Comparison of ENCODE assay signal across 27 cellular contexts in the genomic region with DNA sequence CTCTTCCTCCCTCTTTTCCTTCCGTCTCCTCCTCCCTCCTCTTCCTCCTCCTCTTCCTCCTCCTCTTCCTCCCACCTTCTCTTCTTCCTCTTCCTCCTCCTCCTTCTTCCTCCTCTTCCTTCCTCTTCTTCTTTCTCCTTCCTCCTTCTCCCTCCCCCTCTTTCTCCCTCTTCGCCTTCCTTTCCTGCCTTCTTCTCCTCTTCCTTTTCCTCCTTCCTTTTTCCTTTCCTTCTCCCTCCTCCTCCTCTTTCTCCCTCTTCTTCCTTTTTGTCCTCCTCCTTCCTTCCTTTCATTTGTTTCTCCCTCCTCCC. TPM values are rescaled to one million over a fixed set of nuclear protein-coding genes. Genes with fewer than 3 reads are reported as not detected.
DNase-seq lines count a peak whose midpoint lies in the region; ATAC-seq, FAIRE-seq and TF ChIP-seq lines count a peak whose summit lies in the region.
"Had no signal": no experiment of that assay in that cellular context is flagged by ENCODE, and none has a peak within 500 bp of the region (broad histone marks: within the 10 kb centered on the region; RNA-seq: fewer than 3 reads in every experiment).

No MANE protein-coding gene starts in this region.

- intact Hi-C loops in HepG2 (cut with micrococcal nuclease; ENCODE audit: unreplicated experiment) (no loop called here), right lobe of liver (cut with DNase I) (no loop called here), HCT116 (cut with micrococcal nuclease) (no loop called here)
- intact Hi-C loops in CD4-positive, alpha-beta T cell (cut with DNase I, micrococcal nuclease): no loop called here

- H2BK120ac ChIP-seq in neuronal stem cell (ENCODE audit: low read depth, low read length): no peak overlapping the region

- H4K8ac ChIP-seq in neuronal stem cell (ENCODE audit: low read depth, low read length): no peak overlapping the region

- peak overlapping the region; percentile 84 for H2BK15ac ChIP-seq in neuronal stem cell (ENCODE audit: low read length)

- TF ChIP-seq POLR2A in HepG2 (IDR thresholded peaks at IDR 0.05; ENCODE audit: insufficient read depth in 1 of 2, low read depth in 2 of 2, low read length in 2 of 2): no peak
- TF ChIP-seq POLR2A in right lobe of liver (IDR thresholded peaks at IDR 0.05): no peak
- no peak for TF ChIP-seq POLR2A in HCT116 (IDR thresholded peaks at IDR 0.05; ENCODE audit: borderline replicate concordance, extremely low read depth, insufficient read depth, insufficient read length)

- TF ChIP-seq RAD21 in HepG2 (CRISPR knock-in tag; IDR thresholded peaks at IDR 0.05) (no peak), HCT116 (IDR thresholded peaks at IDR 0.05; ENCODE audit: low read depth) (no peak)

- H3K27ac ChIP-seq in HepG2 (ENCODE audit: extremely low read length, insufficient read depth, low read length) (no peak overlapping the region), right lobe of liver (no peak overlapping the region), HCT116 (ENCODE audit: low read depth, low read length) (no peak overlapping the region), neuronal stem cell (replicated peaks; ENCODE audit: low read length) (no peak overlapping the region)
- no peak overlapping the region for H3K27ac ChIP-seq in CD4-positive, alpha-beta T cell (ENCODE audit: low read depth, low read length)
- H3K27ac ChIP-seq: 22Rv1, A549, BLaER1 had no signal

- H3K79me1 ChIP-seq in neuronal stem cell (ENCODE audit: low read depth, low read length): no peaks in the 10 kb centered on the region

- no peak overlapping the region for H3K4me3 Mint-ChIP-seq in HFFc6
- no peak overlapping the region for H3K4me3 Mint-ChIP-seq in CD4-positive, alpha-beta T cell
- H3K4me3 Mint-ChIP-seq: CD14-positive monocyte; CD4-positive, CD25-positive, alpha-beta regulatory T cell; CD8-positive, alpha-beta T cell had no signal

- peaks cover 37% of the 10 kb centered on the region for H3K4me1 ChIP-seq in HepG2 (ENCODE audit: insufficient read depth, low read length)
- H3K4me1 ChIP-seq in right lobe of liver: no peaks in the 10 kb centered on the region
- H3K4me1 ChIP-seq in HCT116 (ENCODE audit: control insufficient read depth in 1 of 2, insufficient read depth in 2 of 2, low read length in 2 of 2): peaks cover 0 to 16% of the 10 kb centered on the region in 2 experiments; a peak in 2 of 4 replicates
- H3K4me1 ChIP-seq in neuronal stem cell (ENCODE audit: control insufficient read depth in 2 of 2, insufficient read depth in 1 of 2, low read depth in 1 of 2, low read length in 2 of 2): peaks cover 0 to 14% of the 10 kb centered on the region in 2 donors
- H3K4me1 ChIP-seq: A549, BE2C, Caco-2 had no signal

- no TSS peak for BruUV-seq in HepG2 (replicated peaks; lab: Mats Ljungman, UMichigan)
- BruUV-seq in HCT116 (replicated peaks; lab: Mats Ljungman, UMichigan): no TSS peak

- in situ Hi-C loops in HepG2 (cut with HindIII; ENCODE audit: extremely low pct_ligation_motif_present, low pct_unique_long_range_greater_than_20kb): loop anchor here (5.0 kb wide), 1 partner anchor 35 kb away; no protein-coding TSS in a partner anchor

- no peaks in the 10 kb centered on the region for H3K79me2 ChIP-seq in HepG2 (ENCODE audit: insufficient read depth, low read length)
- H3K79me2 ChIP-seq in HCT116 (ENCODE audit: insufficient read depth, low read length): no peaks in the 10 kb centered on the region

- H3K14ac ChIP-seq in neuronal stem cell (ENCODE audit: low read length): no peak overlapping the region

- TF ChIP-seq CTCF in HepG2 (CRISPR knock-in tag; IDR thresholded peaks at IDR 0.05) (no peak), right lobe of liver (IDR thresholded peaks at IDR 0.05) (no peak), HCT116 (IDR thresholded peaks at IDR 0.05 in 2 of 3, conservative IDR thresholded peaks at IDR 0.05 in 1 of 3; ENCODE audit: borderline replicate concordance in 1 of 3, insufficient read depth in 1 of 3, low read depth in 2 of 3, low read length in 2 of 3) (no peak), HFFc6 (IDR thresholded peaks at IDR 0.05) (no peak)
- TF ChIP-seq CTCF in CD4-positive, alpha-beta T cell (IDR thresholded peaks at IDR 0.05): no peak

- H2BK5ac ChIP-seq in neuronal stem cell (ENCODE audit: low read length): no peak overlapping the region

- H3K36me3 Mint-ChIP-seq in HFFc6 (ENCODE audit: low read depth): peaks cover 8% of the 10 kb centered on the region
- no peaks in the 10 kb centered on the region for H3K36me3 Mint-ChIP-seq in CD4-positive, alpha-beta T cell (ENCODE audit: low read depth)
- H3K36me3 Mint-ChIP-seq: CD14-positive monocyte; CD4-positive, CD25-positive, alpha-beta regulatory T cell; CD8-positive, alpha-beta T cell had no signal

- peak overlapping the region; percentile 89 for H2AK5ac ChIP-seq in neuronal stem cell (ENCODE audit: low read depth, low read length)

- H3K4me3 ChIP-seq in HepG2 (replicated peaks in 1 of 3; ENCODE audit: insufficient read depth in 1 of 3, low read depth in 2 of 3, low read length in 3 of 3) (no peak overlapping the region), right lobe of liver (no peak overlapping the region), HCT116 (replicated peaks in 1 of 2; ENCODE audit: low read depth in 1 of 2, low read length in 2 of 2) (no peak overlapping the region), neuronal stem cell (ENCODE audit: low read length in 2 of 2) (no peak overlapping the region)
- H3K4me3 ChIP-seq: A549, BLaER1 had no signal

- H3K9me3 ChIP-seq in HepG2 (ENCODE audit: low read length) (no peaks in the 10 kb centered on the region), right lobe of liver (no peaks in the 10 kb centered on the region), HCT116 (ENCODE audit: control insufficient read depth in 1 of 2, insufficient read depth in 1 of 2, low read depth in 1 of 2, low read length in 2 of 2) (no peaks in the 10 kb centered on the region), neuronal stem cell (replicated peaks in 1 of 2; ENCODE audit: control insufficient read depth in 2 of 2, insufficient read depth in 1 of 2, low read depth in 1 of 2, low read length in 2 of 2) (peaks cover 0 to 7% of the 10 kb centered on the region in 2 donors)
- no peaks in the 10 kb centered on the region for H3K9me3 ChIP-seq in CD4-positive, alpha-beta T cell (ENCODE audit: control insufficient read depth, low read length)
- H3K9me3 ChIP-seq: A549, BE2C had no signal

- H3K36me3 ChIP-seq in HepG2 (replicated peaks in 1 of 2; ENCODE audit: control insufficient read depth in 1 of 2, insufficient read depth in 2 of 2, low read length in 2 of 2): no peaks in the 10 kb centered on the region
- no peaks in the 10 kb centered on the region for H3K36me3 ChIP-seq in right lobe of liver
- no peaks in the 10 kb centered on the region for H3K36me3 ChIP-seq in HCT116 (ENCODE audit: control insufficient read depth in 1 of 2, insufficient read depth in 2 of 2, low read length in 2 of 2)
- H3K36me3 ChIP-seq in neuronal stem cell (replicated peaks in 1 of 2; ENCODE audit: control insufficient read depth in 2 of 2, insufficient read depth in 2 of 2, low read length in 2 of 2): no peaks in the 10 kb centered on the region
- H3K36me3 ChIP-seq: BLaER1 had no signal

- CTCF ChIA-PET in HepG2 (lab: Yijun Ruan, JAX; ENCODE audit: low intra/inter-chr PET ratio, low total read pairs): no interaction called here
- CTCF ChIA-PET in HCT116 (lab: Charles Lee): no interaction called here
- CTCF ChIA-PET in CD4-positive, alpha-beta T cell (lab: Charles Lee): no interaction called here

- H3K27ac Mint-ChIP-seq in HFFc6: peak overlapping the region; percentile 55; the same call in 1 of the 2 replicates
- H3K27ac Mint-ChIP-seq in CD4-positive, alpha-beta T cell: no peak overlapping the region
- H3K27ac Mint-ChIP-seq: CD4-positive, CD25-positive, alpha-beta regulatory T cell; CD8-positive, alpha-beta T cell had no signal

- H3K9ac ChIP-seq in HepG2 (ENCODE audit: insufficient read depth, low read depth, low read length) (no peak overlapping the region), HCT116 (ENCODE audit: low read length) (no peak overlapping the region), neuronal stem cell (ENCODE audit: low read depth, low read length, poor library complexity) (no peak overlapping the region)
- H3K9ac ChIP-seq: BLaER1 had no signal

- no peak for DNase-seq in HepG2 (ENCODE audit: low spot score)
- DNase-seq in right lobe of liver: no peak
- no peak for DNase-seq in HCT116 (ENCODE audit: low read depth, low spot score)
- no peak for DNase-seq in HFFc6
- no peak for DNase-seq in neuronal stem cell (ENCODE audit: low spot score)
- DNase-seq in CD4-positive, alpha-beta T cell: no peak
- DNase-seq: ACHN; BE2C; C1 segment of cervical spinal cord; Caco-2; Calu3; CD4-positive, CD25-positive, alpha-beta regulatory T cell; CD8-positive, alpha-beta T cell; DMS79 treated with DMSO at 0.1 percent for 48 hours; GF-D8 had no signal

- H4K20me1 ChIP-seq in HepG2 (ENCODE audit: insufficient read depth, low read length) (no peaks in the 10 kb centered on the region), HCT116 (ENCODE audit: insufficient read depth) (no peaks in the 10 kb centered on the region)
- H4K20me1 ChIP-seq: BLaER1 had no signal

- H2BK12ac ChIP-seq in neuronal stem cell (ENCODE audit: low read length): no peak overlapping the region

- H3K18ac ChIP-seq in neuronal stem cell (ENCODE audit: low read length): no peak overlapping the region

- no peaks in the 10 kb centered on the region for H3K9me2 ChIP-seq in HCT116 (ENCODE audit: insufficient read depth)

- peaks cover 35% of the 10 kb centered on the region for H3K4me1 Mint-ChIP-seq in HFFc6 (ENCODE audit: low read depth)
- H3K4me1 Mint-ChIP-seq in CD4-positive, alpha-beta T cell (ENCODE audit: low read depth): no peaks in the 10 kb centered on the region
- H3K4me1 Mint-ChIP-seq: CD14-positive monocyte; CD4-positive, CD25-positive, alpha-beta regulatory T cell had no signal

- TF ChIP-seq EP300 in HepG2 (IDR thresholded peaks at IDR 0.05; ENCODE audit: low read depth in 2 of 2, low read length in 2 of 2) (no peak), HepG2 (CRISPR knock-in tag; IDR thresholded peaks at IDR 0.05; ENCODE audit: borderline replicate concordance) (no peak)

- FAIRE-seq in HepG2 (lab: Jason Lieb, UNC): no peak
- FAIRE-seq: A549, D721Med, G401.6, GM12891, GM19239 had no signal

- H3K9me3 Mint-ChIP-seq in HFFc6: no peaks in the 10 kb centered on the region
- H3K9me3 Mint-ChIP-seq in CD4-positive, alpha-beta T cell: no peaks in the 10 kb centered on the region
- H3K9me3 Mint-ChIP-seq: CD8-positive, alpha-beta T cell had no signal

- H2AFZ ChIP-seq in HepG2 (ENCODE audit: low read length) (no peak overlapping the region), HCT116 (ENCODE audit: low read depth, low read length, poor library complexity, severe bottlenecking) (no peak overlapping the region), neuronal stem cell (ENCODE audit: low read length) (no peak overlapping the region)

- peaks cover 10 to 68% of the 10 kb centered on the region in 2 experiments; a peak in 4 of 5 replicates for H3K27me3 ChIP-seq in HepG2 (ENCODE audit: control insufficient read depth in 1 of 2, insufficient read depth in 2 of 2, low read length in 2 of 2)
- no peaks in the 10 kb centered on the region for H3K27me3 ChIP-seq in right lobe of liver
- no peaks in the 10 kb centered on the region; the same call in 1 of the 2 replicates for H3K27me3 ChIP-seq in HCT116 (ENCODE audit: insufficient read depth, low read length)
- no peaks in the 10 kb centered on the region for H3K27me3 ChIP-seq in neuronal stem cell (ENCODE audit: control insufficient read depth in 3 of 3, insufficient read depth in 3 of 3, low read depth in 1 of 3, low read length in 3 of 3)
- H3K27me3 ChIP-seq in CD4-positive, alpha-beta T cell (ENCODE audit: control insufficient read depth, insufficient read depth, low read length): no peaks in the 10 kb centered on the region
- H3K27me3 ChIP-seq: BE2C, BLaER1 had no signal

- peaks cover 29% of the 10 kb centered on the region for H3K27me3 Mint-ChIP-seq in HFFc6 (ENCODE audit: insufficient read depth)
- peaks cover 7% of the 10 kb centered on the region for H3K27me3 Mint-ChIP-seq in CD4-positive, alpha-beta T cell
- H3K27me3 Mint-ChIP-seq: CD4-positive, CD25-positive, alpha-beta regulatory T cell had no signal

- peak overlapping the region; percentile 31 for H3K23ac ChIP-seq in neuronal stem cell (ENCODE audit: low read depth, low read length, poor library complexity)

- H3K4me2 ChIP-seq in HepG2 (ENCODE audit: low read depth, low read length) (no peak overlapping the region), HCT116 (ENCODE audit: low read length) (0 out of 2 replicates have a peak overlapping the region, but pooled peaks have one; percentile 5), neuronal stem cell (ENCODE audit: insufficient read depth, low read length, poor library complexity, severe bottlenecking) (no peak overlapping the region)
- H3K4me2 ChIP-seq: A549, BLaER1 had no signal

- no peak overlapping the region for H3K4ac ChIP-seq in neuronal stem cell (ENCODE audit: low read length)

- ATAC-seq in HepG2 (no peak), right lobe of liver (no peak), HCT116 (no peak), GM21619 (IDR thresholded peaks at IDR 0.05; ENCODE audit: unreplicated experiment) (no peak), HG02970 (IDR thresholded peaks at IDR 0.05; ENCODE audit: low FRiP score, unreplicated experiment) (no peak)
- no peak for ATAC-seq in CD4-positive, alpha-beta T cell (ENCODE audit: poor library complexity)
- ATAC-seq: A549; CD8-positive, alpha-beta T cell had no signal

- WGBS in HepG2 (ENCODE audit: low lambda C conversion rate): 92% methylated on average over 2 of the region's 2 CpGs
- 67% methylated on average over 2 of the region's 2 CpGs for WGBS in right lobe of liver (ENCODE audit: insufficient coverage, low coverage, low lambda C conversion rate, missing lambda C conversion rate)
- no CpG with 5 or more reads among the region's 2 CpGs for WGBS in neuronal stem cell (ENCODE audit: extremely low coverage in 2 of 2, insufficient read length in 2 of 2, insufficient replicate concordance in 1 of 2), 2 donors

- RAD21 ChIA-PET in HCT116 (lab: Charles Lee; ENCODE audit: low non-redundant PET in 1 of 2, low total read pairs in 2 of 2, uncharacterized antibody in 2 of 2, unreplicated experiment in 2 of 2): no interaction called here

- H4K91ac ChIP-seq in neuronal stem cell (ENCODE audit: low read depth, low read length, poor library complexity): no peak overlapping the region

- POLR2A ChIA-PET in HepG2 (lab: Yijun Ruan, JAX): no interaction called here
- POLR2A ChIA-PET in HCT116 (lab: Charles Lee): no interaction called here
- POLR2A ChIA-PET in CD4-positive, alpha-beta T cell (lab: Charles Lee): no interaction called here

RNA-seq across cellular contexts. Expression of a gene that starts 36.0 kb away (rescaled TPM):
- total RNA-seq in HepG2 (2016; rRNA removed; fragmentation: Illumina TruSeq; extraction: Trizol) (not detected in 2 replicates), right lobe of liver (10 to 100 TPM in 5 of 6 experiments, 1 to 10 TPM in 1; 5.7 to 43.7 (median 23.9) TPM), HCT116 (2021; ENCODE audit: unreplicated experiment) (2.5 TPM)
- total RNA-seq in HepG2 (2016; cell fraction: cytosol; rRNA removed; fragmentation: Illumina TruSeq; extraction: Trizol; ENCODE audit: low read depth): not detected in 2 replicates
- not detected in 2 replicates for total RNA-seq in HepG2 (2016; cell fraction: insoluble cytoplasmic fraction; rRNA removed; fragmentation: Illumina TruSeq; extraction: Trizol)
- not detected in 2 replicates for total RNA-seq in HepG2 (2016; cell fraction: membrane; rRNA removed; fragmentation: Illumina TruSeq; extraction: Trizol)
- total RNA-seq in HepG2 (2016; cell fraction: nucleus; rRNA removed; fragmentation: Illumina TruSeq; extraction: Trizol): 0.38 TPM in 1 of 2 replicates, not detected in the other
- 0.07 and 0.17 TPM in 2 replicates for polyA plus RNA-seq in HepG2 (2011; rRNA removed)
- polyA plus RNA-seq in HepG2 (2011; cell fraction: cytosol; rRNA removed): 0.03 TPM in 1 of 2 replicates, not detected in the other
- 0.59 and 0.62 TPM in 2 replicates for polyA plus RNA-seq in HepG2 (2011; cell fraction: nucleus; rRNA removed)
- 0.12 TPM in 1 of 2 replicates, not detected in the other for polyA plus RNA-seq in HepG2 (2012)
- not detected in 2 replicates for polyA plus RNA-seq in HepG2 (2016; cell fraction: cytosol; fragmentation: Illumina TruSeq; extraction: Trizol; ENCODE audit: low read depth)
- polyA plus RNA-seq in HepG2 (2016; cell fraction: insoluble cytoplasmic fraction; fragmentation: Illumina TruSeq; extraction: Trizol; ENCODE audit: low read depth): not detected in 2 replicates
- not detected in 2 replicates for polyA plus RNA-seq in HepG2 (2016; cell fraction: membrane; fragmentation: Illumina TruSeq; extraction: Trizol; ENCODE audit: low read depth)
- polyA plus RNA-seq in HepG2 (2016; cell fraction: nucleus; fragmentation: Illumina TruSeq; extraction: Trizol; ENCODE audit: insufficient read depth, low read depth): 0.15 TPM in 1 of 2 replicates, not detected in the other
- 0.08 TPM in 1 of 2 replicates, not detected in the other for polyA minus RNA-seq in HepG2 (2011; rRNA and poly(A)+ RNA removed; ENCODE audit: low replicate concordance)
- not detected in 2 replicates for polyA minus RNA-seq in HepG2 (2011; cell fraction: cytosol; rRNA and poly(A)+ RNA removed)
- polyA minus RNA-seq in HepG2 (2011; cell fraction: nucleus; rRNA and poly(A)+ RNA removed): 0.12 and 0.26 TPM in 2 replicates
- polyA plus RNA-seq in HCT116 (2012): not detected in 2 replicates
- 100 to 1,000 TPM; 151 to 262 (median 250) TPM for total RNA-seq in HFFc6 (2021; fragmentation: NEBNext Ultra II Directional; extraction: Animal tissue kit (Norgen Biotek cat#: 25700))
- polyA plus RNA-seq in neuronal stem cell (2013, experiment 1 of 2): 61.0 TPM
- polyA plus RNA-seq in neuronal stem cell (2013, experiment 2 of 2): 58.1 TPM
- total RNA-seq in CD4-positive, alpha-beta T cell: not detected
- total RNA-seq: A172; Caco-2; Calu3; CD8-positive, alpha-beta T cell had no signal
- polyA plus RNA-seq: CD14-positive monocyte; CD4-positive, CD25-positive, alpha-beta regulatory T cell had no signal

RNA-seq across cellular contexts. Expression of a gene that starts 41.6 kb away (rescaled TPM):
- 0.04 TPM in 1 of 2 replicates, not detected in the other for total RNA-seq in HepG2 (2016; rRNA removed; fragmentation: Illumina TruSeq; extraction: Trizol)
- total RNA-seq in HepG2 (2016; cell fraction: cytosol; rRNA removed; fragmentation: Illumina TruSeq; extraction: Trizol; ENCODE audit: low read depth): not detected in 2 replicates
- total RNA-seq in HepG2 (2016; cell fraction: insoluble cytoplasmic fraction; rRNA removed; fragmentation: Illumina TruSeq; extraction: Trizol): not detected in 2 replicates
- total RNA-seq in HepG2 (2016; cell fraction: membrane; rRNA removed; fragmentation: Illumina TruSeq; extraction: Trizol): 0.03 TPM in 1 of 2 replicates, not detected in the other
- total RNA-seq in HepG2 (2016; cell fraction: nucleus; rRNA removed; fragmentation: Illumina TruSeq; extraction: Trizol): not detected in 2 replicates
- polyA plus RNA-seq in HepG2 (2011; rRNA removed): not detected in 2 replicates
- polyA plus RNA-seq in HepG2 (2011; cell fraction: cytosol; rRNA removed): 0.01 TPM in 1 of 2 replicates, not detected in the other
- 0.05 TPM in 1 of 2 replicates, not detected in the other for polyA plus RNA-seq in HepG2 (2011; cell fraction: nucleus; rRNA removed)
- 0.03 and 0.05 TPM in 2 replicates for polyA plus RNA-seq in HepG2 (2012)
- not detected in 2 replicates for polyA plus RNA-seq in HepG2 (2016; cell fraction: cytosol; fragmentation: Illumina TruSeq; extraction: Trizol; ENCODE audit: low read depth)
- not detected in 2 replicates for polyA plus RNA-seq in HepG2 (2016; cell fraction: insoluble cytoplasmic fraction; fragmentation: Illumina TruSeq; extraction: Trizol; ENCODE audit: low read depth)
- 0.05 TPM in 1 of 2 replicates, not detected in the other for polyA plus RNA-seq in HepG2 (2016; cell fraction: membrane; fragmentation: Illumina TruSeq; extraction: Trizol; ENCODE audit: low read depth)
- not detected in 2 replicates for polyA plus RNA-seq in HepG2 (2016; cell fraction: nucleus; fragmentation: Illumina TruSeq; extraction: Trizol; ENCODE audit: insufficient read depth, low read depth)
- polyA minus RNA-seq in HepG2 (2011; rRNA and poly(A)+ RNA removed; ENCODE audit: low replicate concordance): not detected in 2 replicates
- polyA minus RNA-seq in HepG2 (2011; cell fraction: cytosol; rRNA and poly(A)+ RNA removed): not detected in 2 replicates
- not detected in 2 replicates for polyA minus RNA-seq in HepG2 (2011; cell fraction: nucleus; rRNA and poly(A)+ RNA removed)
- total RNA-seq in right lobe of liver: under 1 TPM in 1 of 6 experiments, not detected in 5; 0.04 TPM
- not detected for total RNA-seq in HCT116 (2021; ENCODE audit: unreplicated experiment)
- not detected in 2 replicates for polyA plus RNA-seq in HCT116 (2012)
- total RNA-seq in HFFc6 (2021; fragmentation: NEBNext Ultra II Directional; extraction: Animal tissue kit (Norgen Biotek cat#: 25700)): not detected
- polyA plus RNA-seq in neuronal stem cell (2013, experiment 1 of 2): 3.6 TPM
- polyA plus RNA-seq in neuronal stem cell (2013, experiment 2 of 2): 3.6 TPM
- total RNA-seq in CD4-positive, alpha-beta T cell: not detected
- total RNA-seq: Caco-2; CD4-positive, CD25-positive, alpha-beta regulatory T cell; CD8-positive, alpha-beta T cell had no signal
- polyA plus RNA-seq: AG04450; CD14-positive monocyte; CD4-positive, CD25-positive, alpha-beta regulatory T cell had no signal
